39 cellular contexts compared by ENCODE assay signal in genomic region chr16:7541026-7541425, GRCh38.
"Had no signal": no experiment of that assay in that cellular context is flagged by ENCODE, and none has a peak within 500 bp of the region (broad histone marks: within the 10 kb centered on the region; RNA-seq: fewer than 3 reads in every experiment).

No MANE protein-coding gene starts in this region.

- H3K27ac Mint-ChIP-seq: activated naive CD4-positive, alpha-beta T cell treated with anti-CD3 and anti-CD28 coated beads for 36 hours; activated naive CD4-positive, alpha-beta T cell treated with anti-CD3 and anti-CD28 coated beads, Interleukin-2, amount 10 ng/mL, durations not matched to agents 7 days and 5 days; activated naive CD4-positive, alpha-beta T cell treated with anti-CD3 and anti-CD28 coated beads, Interleukin-2, amount 50 U/mL, for 24 hours; activated naive CD4-positive, alpha-beta T cell treated with anti-CD3 and anti-CD28 coated beads, Interleukin-2, amount 50 U/mL, for 72 hours; activated naive CD8-positive, alpha-beta T cell; activated naive CD8-positive, alpha-beta T cell treated with anti-CD3 and anti-CD28 coated beads for 36 hours; activated naive CD8-positive, alpha-beta T cell treated with anti-CD3 and anti-CD28 coated beads, Interleukin-2, amount 10 ng/mL, durations not matched to agents 7 days and 5 days; activated T-cell treated with anti-CD3 and anti-CD28 coated beads, Interleukin-2, amount 50 U/mL, for 24 hours; activated T-cell treated with anti-CD3 and anti-CD28 coated beads, Interleukin-2, amount 50 U/mL, for 72 hours; activated T-helper 1 cell treated with anti-CD3 and anti-CD28 coated beads, Interleukin-12 subunit alpha, Interleukin-12 subunit beta, Interleukin-2, Interleukin-4 antibody, amounts not matched to agents 30 ng/mL and 10 ng/mL and 1 ng/mL, durations not matched to agents 14 hours and 24 hours and 36 hours; activated T-helper 17 cell treated with anti-CD3 and anti-CD28 coated beads, Interleukin-2, amount 50 U/mL, for 72 hours; activated T-helper 2 cell treated with anti-CD3 and anti-CD28 coated beads, Interferon-gamma antibody, Interleukin-2, Interleukin-4, amounts not matched to agents 10 μg/mL and 5 μg/mL and 100 μg/mL, durations not matched to agents 14 hours and 24 hours and 36 hours; brain had no signal

- FAIRE-seq: astrocyte, bronchial epithelial cell had no signal

- H3K27me3 Mint-ChIP-seq: activated naive CD4-positive, alpha-beta T cell treated with anti-CD3 and anti-CD28 coated beads, Interleukin-2, amount 10 ng/mL, durations not matched to agents 7 days and 5 days; activated naive CD4-positive, alpha-beta T cell treated with anti-CD3 and anti-CD28 coated beads, Interleukin-2, amount 50 U/mL, for 24 hours; activated naive CD8-positive, alpha-beta T cell; activated naive CD8-positive, alpha-beta T cell treated with anti-CD3 and anti-CD28 coated beads for 36 hours; activated naive CD8-positive, alpha-beta T cell treated with anti-CD3 and anti-CD28 coated beads, Interleukin-2, amount 10 ng/mL, durations not matched to agents 7 days and 5 days; activated T-cell treated with anti-CD3 and anti-CD28 coated beads, Interleukin-2, amount 50 U/mL, for 24 hours; activated T-helper 17 cell treated with anti-CD3 and anti-CD28 coated beads, Interleukin-2, amount 50 U/mL, for 72 hours; central memory CD8-positive, alpha-beta T cell had no signal

- H3K36me3 Mint-ChIP-seq: activated naive CD4-positive, alpha-beta T cell treated with anti-CD3 and anti-CD28 coated beads, Interleukin-2, amount 10 ng/mL, durations not matched to agents 7 days and 5 days; activated naive CD4-positive, alpha-beta T cell treated with anti-CD3 and anti-CD28 coated beads, Interleukin-2, amount 50 U/mL, for 24 hours; activated naive CD8-positive, alpha-beta T cell; activated naive CD8-positive, alpha-beta T cell treated with anti-CD3 and anti-CD28 coated beads for 36 hours; activated naive CD8-positive, alpha-beta T cell treated with anti-CD3 and anti-CD28 coated beads, Interleukin-2, amount 10 ng/mL, durations not matched to agents 7 days and 5 days had no signal

- H3K4me3 Mint-ChIP-seq: activated naive CD4-positive, alpha-beta T cell treated with anti-CD3 and anti-CD28 coated beads for 36 hours; activated naive CD4-positive, alpha-beta T cell treated with anti-CD3 and anti-CD28 coated beads, Interleukin-2, amount 10 ng/mL, durations not matched to agents 7 days and 5 days; activated naive CD4-positive, alpha-beta T cell treated with anti-CD3 and anti-CD28 coated beads, Interleukin-2, amount 50 U/mL, for 24 hours; activated naive CD8-positive, alpha-beta T cell; activated naive CD8-positive, alpha-beta T cell treated with anti-CD3 and anti-CD28 coated beads for 36 hours; activated naive CD8-positive, alpha-beta T cell treated with anti-CD3 and anti-CD28 coated beads, Interleukin-2, amount 10 ng/mL, durations not matched to agents 7 days and 5 days; activated T-cell treated with anti-CD3 and anti-CD28 coated beads, Interleukin-2, amount 50 U/mL, for 24 hours; activated T-cell treated with anti-CD3 and anti-CD28 coated beads, Interleukin-2, amount 50 U/mL, for 4 hours; activated T-cell treated with anti-CD3 and anti-CD28 coated beads, Interleukin-2, amount 50 U/mL, for 72 hours; activated T-helper 1 cell treated with anti-CD3 and anti-CD28 coated beads, Interleukin-12 subunit alpha, Interleukin-12 subunit beta, Interleukin-2, Interleukin-4 antibody, amounts not matched to agents 30 ng/mL and 10 ng/mL and 1 ng/mL, durations not matched to agents 14 hours and 24 hours and 36 hours; activated T-helper 17 cell treated with anti-CD3 and anti-CD28 coated beads, Interleukin-2, amount 50 U/mL, for 72 hours; brain; central memory CD8-positive, alpha-beta T cell had no signal

- H3K27ac ChIP-seq: adrenal gland, ascending aorta, body of pancreas, brain microvascular endothelial cell, breast epithelium, cardiac muscle cell had no signal

- H3K9me3 Mint-ChIP-seq: activated naive CD8-positive, alpha-beta T cell treated with anti-CD3 and anti-CD28 coated beads for 36 hours had no signal

- ATAC-seq: activated naive CD4-positive, alpha-beta T cell treated with anti-CD3 and anti-CD28 coated beads, Interleukin-2, amount 50 U/mL, for 72 hours; activated T-cell treated with anti-CD3 and anti-CD28 coated beads, Interleukin-2, amount 50 U/mL, for 4 hours; activated T-cell treated with anti-CD3 and anti-CD28 coated beads, Interleukin-2, amount 50 U/mL, for 72 hours; activated T-helper 17 cell treated with anti-CD3 and anti-CD28 coated beads, Interleukin-2, amount 50 U/mL, for 72 hours; body of pancreas had no signal

- H3K9me3 ChIP-seq: adrenal gland, ascending aorta, body of pancreas had no signal

- H3K36me3 ChIP-seq: adrenal gland, ascending aorta, brain microvascular endothelial cell, breast epithelium, cardiac muscle cell had no signal

- H3K27me3 ChIP-seq: adrenal gland, ascending aorta, body of pancreas, brain microvascular endothelial cell, breast epithelium, cardiac muscle cell had no signal

- H3K4me3 ChIP-seq: adrenal gland, ascending aorta, body of pancreas, breast epithelium, cardiac muscle cell had no signal

- DNase-seq: activated effector memory CD4-positive, alpha-beta T cell treated with anti-CD3 and anti-CD28 coated beads, Interleukin-2, amount 50 U/mL, for 16 hours; activated effector memory CD4-positive, alpha-beta T cell treated with Interleukin-2 at 50 U/mL for 16 hours; activated gamma-delta T cell; activated gamma-delta T cell treated with Interleukin-2 at 50 U/mL for 16 hours; activated naive CD4-positive, alpha-beta T cell; activated naive CD4-positive, alpha-beta T cell treated with anti-CD3 and anti-CD28 coated beads for 36 hours; activated naive CD4-positive, alpha-beta T cell treated with anti-CD3 and anti-CD28 coated beads, Interleukin-2, amount 10 ng/mL, durations not matched to agents 7 days and 5 days; activated naive CD4-positive, alpha-beta T cell treated with anti-CD3 and anti-CD28 coated beads, Interleukin-2, amount 50 U/mL, for 16 hours; activated naive CD4-positive, alpha-beta T cell treated with Interleukin-2 at 50 U/mL for 16 hours; activated naive CD8-positive, alpha-beta T cell treated with anti-CD3 and anti-CD28 coated beads for 36 hours; activated naive CD8-positive, alpha-beta T cell treated with anti-CD3 and anti-CD28 coated beads, Interleukin-2, amount 10 ng/mL, durations not matched to agents 7 days and 5 days; activated T-cell treated with anti-CD3 and anti-CD28 coated beads, Interleukin-2, amount 50 U/mL, for 1 hour; activated T-cell treated with anti-CD3 and anti-CD28 coated beads, Interleukin-2, amount 50 U/mL, for 24 hours; activated T-cell treated with anti-CD3 and anti-CD28 coated beads, Interleukin-2, amount 50 U/mL, for 4 hours; activated T-cell treated with anti-CD3 and anti-CD28 coated beads, Interleukin-2, amount 50 U/mL, for 48 hours; activated T-cell treated with anti-CD3 and anti-CD28 coated beads, Interleukin-2, amount 50 U/mL, for 72 hours; adrenal gland; amniotic stem cell; amygdala; anterior cingulate cortex; aorta; body of pancreas; brain microvascular endothelial cell; caudate nucleus; central memory CD4-positive, alpha-beta T cell; cerebellar nuclear complex had no signal

- H3K4me1 Mint-ChIP-seq: activated naive CD4-positive, alpha-beta T cell treated with anti-CD3 and anti-CD28 coated beads, Interleukin-2, amount 10 ng/mL, durations not matched to agents 7 days and 5 days; activated naive CD4-positive, alpha-beta T cell treated with anti-CD3 and anti-CD28 coated beads, Interleukin-2, amount 50 U/mL, for 24 hours; activated naive CD8-positive, alpha-beta T cell treated with anti-CD3 and anti-CD28 coated beads for 36 hours; activated naive CD8-positive, alpha-beta T cell treated with anti-CD3 and anti-CD28 coated beads, Interleukin-2, amount 10 ng/mL, durations not matched to agents 7 days and 5 days; activated T-helper 17 cell treated with anti-CD3 and anti-CD28 coated beads, Interleukin-2, amount 50 U/mL, for 72 hours; central memory CD8-positive, alpha-beta T cell had no signal

- H3K4me1 ChIP-seq: adrenal gland, ascending aorta, body of pancreas, breast epithelium had no signal
